28 cellular contexts compared by ENCODE assay signal in the genomic region with DNA sequence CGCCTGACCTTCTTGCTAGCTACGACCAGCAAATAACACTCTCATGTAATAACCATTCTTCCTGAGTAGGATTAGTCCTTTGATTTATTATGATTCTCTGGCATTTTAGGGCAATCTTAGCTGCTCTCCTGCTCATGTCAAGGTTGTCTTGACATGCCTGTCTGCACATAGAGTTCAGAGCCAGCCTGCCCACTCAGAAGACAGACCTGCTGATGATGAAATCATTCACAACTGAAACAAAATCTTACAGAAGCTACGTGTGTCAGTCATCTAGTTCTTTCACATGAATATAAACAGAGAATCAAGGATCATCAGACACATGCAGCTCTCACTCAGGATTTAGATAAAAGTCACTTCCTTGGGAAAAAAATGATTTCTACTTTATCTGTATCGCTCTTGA.
DNase-seq lines count a peak whose midpoint lies in the region; ATAC-seq, FAIRE-seq and TF ChIP-seq lines count a peak whose summit lies in the region.
"Had no signal": no experiment of that assay in that cellular context is flagged by ENCODE, and none has a peak within 500 bp of the region (broad histone marks: within the 10 kb centered on the region; RNA-seq: fewer than 3 reads in every experiment).

No MANE protein-coding gene starts in this region.

- no peaks in the 10 kb centered on the region for H3K9me3 Mint-ChIP-seq in activated CD4-positive, alpha-beta T cell treated with anti-CD3 and anti-CD28 coated beads for 36 hours (ENCODE audit: low read depth)
- H3K9me3 Mint-ChIP-seq in activated naive CD4-positive, alpha-beta T cell treated with anti-CD3 and anti-CD28 coated beads for 36 hours, result no peaks in the 10 kb centered on the region
- no peaks in the 10 kb centered on the region for H3K9me3 Mint-ChIP-seq in activated CD8-positive, alpha-beta memory T cell treated with anti-CD3 and anti-CD28 coated beads, Interleukin-2, amount 10 ng/mL, durations not matched to agents 7 days and 5 days (ENCODE audit: low read depth)
- H3K9me3 Mint-ChIP-seq: GM23338, H9 had no signal

- RAD21 ChIA-PET in GM12878 (lab: Charles Lee; ENCODE audit: unreplicated experiment), result no interaction called here

- TF ChIP-seq RAD21 in GM12878 (IDR thresholded peaks at IDR 0.05; ENCODE audit: insufficient read depth, low read depth, low read length) (no peak), neural cell (conservative IDR thresholded peaks at IDR 0.05) (no peak)

- intact Hi-C loops in activated CD4-positive, alpha-beta T cell treated with anti-CD3 and anti-CD28 coated beads for 36 hours (cut with DNase I, micrococcal nuclease), result no loop called here
- intact Hi-C loops in GM12878 (cut with micrococcal nuclease; ENCODE audit: unreplicated experiment) (no loop called here), thyroid gland (cut with DNase I) (no loop called here)
- intact Hi-C loops in activated naive CD4-positive, alpha-beta T cell treated with anti-CD3 and anti-CD28 coated beads for 36 hours (cut with micrococcal nuclease), result no loop called here

- H2AFZ ChIP-seq in GM12878 (ENCODE audit: control insufficient read depth, low read depth, low read length), result no peak overlapping the region
- H2AFZ ChIP-seq in neural cell (ENCODE audit: low read depth, low read length), result no peak overlapping the region
- H2AFZ ChIP-seq: GM23338 had no signal

- no TSS peak for BruUV-seq in GM12878 (replicated peaks; lab: Mats Ljungman, UMichigan)

- H4K20me1 ChIP-seq in GM12878 (ENCODE audit: control insufficient read depth, insufficient read depth) (no peaks in the 10 kb centered on the region), neural cell (ENCODE audit: insufficient read depth) (no peaks in the 10 kb centered on the region)

- FAIRE-seq in GM12878 (lab: Jason Lieb, UNC), result no peak
- FAIRE-seq: GM18507 had no signal

- no peak overlapping the region for H3K4me3 ChIP-seq in GM12878
- H3K4me3 ChIP-seq in neural cell (ENCODE audit: low read length), result no peak overlapping the region
- no peak overlapping the region for H3K4me3 ChIP-seq in thyroid gland (replicated peaks in 1 of 3)
- H3K4me3 ChIP-seq: GM23338, MG63, SJCRH30 had no signal

- H3K79me2 ChIP-seq in GM12878 (ENCODE audit: control insufficient read depth, insufficient read depth, low read length) (no peaks in the 10 kb centered on the region), neural cell (replicated peaks; ENCODE audit: insufficient read depth, low read length) (no peaks in the 10 kb centered on the region)

- SMC1A ChIA-PET in GM12878 (lab: Charles Lee; ENCODE audit: uncharacterized antibody, unreplicated experiment), result interaction anchor here (0.8 to 0.9 kb wide), 2 partner anchors 96 to 151 kb away, joined by 3 to 5 read pairs; no protein-coding TSS in a partner anchor

- no peak overlapping the region for H3K27ac ChIP-seq in GM12878 (ENCODE audit: control insufficient read depth, insufficient read depth)
- peak overlapping the region; percentile 23 for H3K27ac ChIP-seq in neural cell (ENCODE audit: low read length)
- H3K27ac ChIP-seq in thyroid gland, result peak overlapping the region in 2 of 3 donors; percentile 24 to 30
- H3K27ac ChIP-seq: 22Rv1, SJCRH30 had no signal

- peak; percentile 81 for ATAC-seq in activated CD4-positive, alpha-beta T cell treated with anti-CD3 and anti-CD28 coated beads for 36 hours
- ATAC-seq in GM12878, result no peak
- no peak for ATAC-seq in activated CD8-positive, alpha-beta memory T cell treated with anti-CD3 and anti-CD28 coated beads, Interleukin-2, amount 10 ng/mL, durations not matched to agents 7 days and 5 days
- ATAC-seq: GM23338, PC-3, Right ventricle myocardium inferior had no signal

- POLR2A ChIA-PET in activated CD4-positive, alpha-beta T cell treated with anti-CD3 and anti-CD28 coated beads for 36 hours (lab: Charles Lee), result no interaction called here
- POLR2A ChIA-PET in GM12878 (lab: Charles Lee), result no interaction called here

- no peaks in the 10 kb centered on the region for H3K36me3 Mint-ChIP-seq in activated CD4-positive, alpha-beta T cell treated with anti-CD3 and anti-CD28 coated beads for 36 hours (ENCODE audit: low read depth)
- H3K36me3 Mint-ChIP-seq in activated naive CD4-positive, alpha-beta T cell treated with anti-CD3 and anti-CD28 coated beads for 36 hours (ENCODE audit: low read depth), result peaks cover 2% of the 10 kb centered on the region
- no peaks in the 10 kb centered on the region for H3K36me3 Mint-ChIP-seq in activated CD8-positive, alpha-beta memory T cell treated with anti-CD3 and anti-CD28 coated beads, Interleukin-2, amount 10 ng/mL, durations not matched to agents 7 days and 5 days
- H3K36me3 Mint-ChIP-seq: CD14-positive monocyte had no signal

- H3F3A ChIP-seq in neural cell (ENCODE audit: insufficient read depth, low read length, poor library complexity, severe bottlenecking), result no peaks in the 10 kb centered on the region

- in situ Hi-C loops in GM12878 (cut with MboI), result no loop called here

- no peaks in the 10 kb centered on the region for H3K4me1 ChIP-seq in GM12878 (ENCODE audit: control insufficient read depth, insufficient read depth, low read length)
- H3K4me1 ChIP-seq in thyroid gland, result peaks cover 24 to 26% of the 10 kb centered on the region in 2 donors
- H3K4me1 ChIP-seq: SJCRH30 had no signal

- H3K27ac Mint-ChIP-seq in activated CD4-positive, alpha-beta T cell treated with anti-CD3 and anti-CD28 coated beads for 36 hours, result peak overlapping the region; percentile 16
- no peak overlapping the region for H3K27ac Mint-ChIP-seq in activated naive CD4-positive, alpha-beta T cell treated with anti-CD3 and anti-CD28 coated beads for 36 hours
- H3K27ac Mint-ChIP-seq in activated CD8-positive, alpha-beta memory T cell treated with anti-CD3 and anti-CD28 coated beads, Interleukin-2, amount 10 ng/mL, durations not matched to agents 7 days and 5 days, result no peak overlapping the region
- H3K27ac Mint-ChIP-seq: B cell, CD14-positive monocyte, GM23338, H9 had no signal

- TF ChIP-seq POLR2A in GM12878 (IDR thresholded peaks at IDR 0.05; ENCODE audit: low read depth, low read length) (no peak), thyroid gland (IDR thresholded peaks at IDR 0.05) (no peak)

- H3K4me1 Mint-ChIP-seq in activated CD4-positive, alpha-beta T cell treated with anti-CD3 and anti-CD28 coated beads for 36 hours, result peaks cover 11% of the 10 kb centered on the region
- peaks cover 9% of the 10 kb centered on the region for H3K4me1 Mint-ChIP-seq in activated naive CD4-positive, alpha-beta T cell treated with anti-CD3 and anti-CD28 coated beads for 36 hours (ENCODE audit: low read depth)
- no peaks in the 10 kb centered on the region for H3K4me1 Mint-ChIP-seq in activated CD8-positive, alpha-beta memory T cell treated with anti-CD3 and anti-CD28 coated beads, Interleukin-2, amount 10 ng/mL, durations not matched to agents 7 days and 5 days

- H3K9ac ChIP-seq in GM12878 (ENCODE audit: control insufficient read depth, insufficient read depth, low read length) (no peak overlapping the region), neural cell (ENCODE audit: low read length) (no peak overlapping the region)

- no peak overlapping the region for H3K4me2 ChIP-seq in GM12878 (ENCODE audit: control insufficient read depth, insufficient read depth)
- H3K4me2 ChIP-seq in neural cell (ENCODE audit: low read length), result no peak overlapping the region
- H3K4me2 ChIP-seq: GM23338 had no signal

- TF ChIP-seq EP300 in GM12878 (IDR thresholded peaks at IDR 0.05; ENCODE audit: borderline replicate concordance in 1 of 2, control insufficient read depth in 1 of 2, low read depth in 2 of 2, low read length in 2 of 2), result no peak
- TF ChIP-seq EP300 in neural cell (conservative IDR thresholded peaks at IDR 0.05; ENCODE audit: poor library complexity, severe bottlenecking), result peak; percentile 78

- WGBS in GM12878 (ENCODE audit: insufficient coverage, insufficient replicate concordance, low lambda C conversion rate, missing lambda C conversion rate), result 71% methylated on average over 4 of the region's 4 CpGs
- WGBS in thyroid gland, 2 donors, result 82 to 86% methylated on average over 4 of the region's 4 CpGs

- no peak overlapping the region for H3K4me3 Mint-ChIP-seq in activated CD4-positive, alpha-beta T cell treated with anti-CD3 and anti-CD28 coated beads for 36 hours
- H3K4me3 Mint-ChIP-seq in activated naive CD4-positive, alpha-beta T cell treated with anti-CD3 and anti-CD28 coated beads for 36 hours, result no peak overlapping the region
- no peak overlapping the region for H3K4me3 Mint-ChIP-seq in activated CD8-positive, alpha-beta memory T cell treated with anti-CD3 and anti-CD28 coated beads, Interleukin-2, amount 10 ng/mL, durations not matched to agents 7 days and 5 days
- H3K4me3 Mint-ChIP-seq: B cell, GM23338, H9 had no signal

- peak; percentile 25 for DNase-seq in activated CD4-positive, alpha-beta T cell treated with anti-CD3 and anti-CD28 coated beads for 36 hours
- no peak for DNase-seq in activated CD4-positive, alpha-beta T cell treated with anti-CD3 and anti-CD28 coated beads, Interleukin-2, amount 50 U/mL, for 48 hours
- DNase-seq in GM12878 (ENCODE audit: low read depth, low spot score) (no peak), thyroid gland (no peak), amniotic stem cell (lab: John Stamatoyannopoulos, UW) (no peak)
- DNase-seq in activated naive CD4-positive, alpha-beta T cell treated with anti-CD3 and anti-CD28 coated beads for 36 hours, result no peak
- no peak for DNase-seq in activated CD8-positive, alpha-beta memory T cell treated with anti-CD3 and anti-CD28 coated beads, Interleukin-2, amount 10 ng/mL, durations not matched to agents 7 days and 5 days
- DNase-seq: Calu3, DMS79 treated with DMSO at 0.1 percent for 48 hours, GF-D8, H9, KG1, MG63, NCI-H1105 treated with DMSO at 0.1 percent for 48 hours, NCI-H146, NCI-H2029, NCI-H446, NCI-H524 treated with DMSO at 0.1 percent for 48 hours, NCI-H774, PC-3, SJCRH30 had no signal

- H3K27me3 ChIP-seq in GM12878 (replicated peaks in 1 of 2; ENCODE audit: control insufficient read depth in 2 of 2, insufficient read depth in 2 of 2, low read length in 1 of 2), result no peaks in the 10 kb centered on the region
- no peaks in the 10 kb centered on the region for H3K27me3 ChIP-seq in neural cell (ENCODE audit: insufficient read depth, low read depth, low read length)
- no peaks in the 10 kb centered on the region for H3K27me3 ChIP-seq in thyroid gland
- H3K27me3 ChIP-seq: SJCRH30 had no signal

- no peaks in the 10 kb centered on the region for H3K27me3 Mint-ChIP-seq in activated CD4-positive, alpha-beta T cell treated with anti-CD3 and anti-CD28 coated beads for 36 hours
- no peaks in the 10 kb centered on the region for H3K27me3 Mint-ChIP-seq in activated naive CD4-positive, alpha-beta T cell treated with anti-CD3 and anti-CD28 coated beads for 36 hours (ENCODE audit: low read depth)
- no peaks in the 10 kb centered on the region for H3K27me3 Mint-ChIP-seq in activated CD8-positive, alpha-beta memory T cell treated with anti-CD3 and anti-CD28 coated beads, Interleukin-2, amount 10 ng/mL, durations not matched to agents 7 days and 5 days

- TF ChIP-seq CTCF in GM12878 (IDR thresholded peaks at IDR 0.05 in 2 of 3, conservative IDR thresholded peaks at IDR 0.05 in 1 of 3; ENCODE audit: control insufficient read depth in 2 of 3, extremely low read depth in 1 of 3, insufficient read depth in 1 of 3, low read depth in 3 of 3, low read length in 3 of 3) (no peak), neural cell (IDR thresholded peaks at IDR 0.05; ENCODE audit: poor library complexity, severe bottlenecking) (no peak), thyroid gland (IDR thresholded peaks at IDR 0.05) (no peak)

- H3K9me3 ChIP-seq in GM12878 (replicated peaks; ENCODE audit: control insufficient read depth, insufficient read depth, low read length) (no peaks in the 10 kb centered on the region), neural cell (ENCODE audit: low read length) (no peaks in the 10 kb centered on the region), thyroid gland (peaks cover 4% of the 10 kb centered on the region)
- H3K9me3 ChIP-seq: MG63, SJCRH30 had no signal

- no peaks in the 10 kb centered on the region for H3K36me3 ChIP-seq in GM12878 (ENCODE audit: control insufficient read depth in 2 of 2, insufficient read depth in 2 of 2, low read length in 1 of 2)
- no peaks in the 10 kb centered on the region for H3K36me3 ChIP-seq in neural cell (ENCODE audit: insufficient read depth, low read length)
- no peaks in the 10 kb centered on the region for H3K36me3 ChIP-seq in thyroid gland
- H3K36me3 ChIP-seq: MG63, SJCRH30 had no signal

- no peaks in the 10 kb centered on the region for H3K9me2 ChIP-seq in neural cell (ENCODE audit: insufficient read depth, low read length)

- CTCF ChIA-PET in activated CD4-positive, alpha-beta T cell treated with anti-CD3 and anti-CD28 coated beads for 36 hours (lab: Charles Lee), result no interaction called here
- CTCF ChIA-PET in GM12878 (lab: Yijun Ruan, JAX), result interaction anchor here (1.1 kb wide), 1 partner anchor 634 kb away, joined by 4 read pairs; no protein-coding TSS in a partner anchor
- CTCF ChIA-PET in activated naive CD4-positive, alpha-beta T cell treated with anti-CD3 and anti-CD28 coated beads for 36 hours (lab: Charles Lee), result no interaction called here
- CTCF ChIA-PET in activated CD8-positive, alpha-beta memory T cell treated with anti-CD3 and anti-CD28 coated beads, Interleukin-2, amount 10 ng/mL, durations not matched to agents 7 days and 5 days (lab: Charles Lee), result no interaction called here
